Comparison of ENCODE assay signal across 27 cellular contexts in the genomic region with DNA sequence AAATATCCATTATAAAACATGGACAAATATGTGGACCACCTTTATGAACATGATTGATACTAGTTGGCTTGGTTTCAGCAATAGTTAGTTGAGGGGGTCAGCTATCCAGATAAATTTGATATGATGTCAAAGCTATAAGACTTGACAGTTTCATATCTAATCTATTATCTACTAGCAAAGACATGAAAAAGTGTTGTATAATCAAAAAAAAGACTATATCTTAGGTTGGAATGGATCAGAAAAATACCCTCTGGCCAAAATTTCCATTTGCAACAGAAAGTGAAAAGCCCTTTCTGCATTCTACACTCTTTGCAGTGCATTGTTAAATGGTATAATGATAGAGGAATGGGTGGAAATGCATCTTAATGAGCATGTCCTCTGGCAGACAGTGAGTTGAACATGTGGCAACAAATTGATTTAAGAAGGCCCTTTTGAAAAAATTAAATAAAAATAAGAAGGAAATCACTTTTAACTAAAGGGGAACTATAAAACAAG.
"Had no signal": no experiment of that assay in that cellular context is flagged by ENCODE, and none has a peak within 500 bp of the region (broad histone marks: within the 10 kb centered on the region; RNA-seq: fewer than 3 reads in every experiment).

No MANE protein-coding gene starts in this region.

- ATAC-seq: left colon; left lung; lower lobe of right lung; naive thymus-derived CD8-positive, alpha-beta T cell; pancreas; right cardiac atrium; sciatic nerve; stimulated activated naive B cell treated with anti-CD40 and anti-IgM and Interleukin-4, amounts not matched to agents 10 μg/mL and 1 μg/mL and 100 μg/mL, for 72 hours; stimulated activated naive CD8-positive, alpha-beta T cell treated with anti-CD3 and anti-CD28 coated beads, Interleukin-15, Interleukin-2, amounts not matched to agents 100 U/mL and 50 U/mL, for 24 hours had no signal

- H3K9me3 Mint-ChIP-seq: nephron; neural crest cell; stimulated activated naive B cell treated with anti-CD40 and anti-IgM and Interleukin-4, amounts not matched to agents 10 μg/mL and 1 μg/mL and 100 μg/mL, for 72 hours had no signal

- H3K4me1 Mint-ChIP-seq: immature natural killer cell; naive thymus-derived CD8-positive, alpha-beta T cell; nephron; neural crest cell; stimulated activated naive B cell treated with anti-CD40 and anti-IgM and Interleukin-4, amounts not matched to agents 10 μg/mL and 1 μg/mL and 100 μg/mL, for 72 hours had no signal

- H3K36me3 Mint-ChIP-seq: immature natural killer cell; naive thymus-derived CD8-positive, alpha-beta T cell; stimulated activated naive B cell treated with anti-CD40 and anti-IgM and Interleukin-4, amounts not matched to agents 10 μg/mL and 1 μg/mL and 100 μg/mL, for 72 hours had no signal

- H3K4me3 Mint-ChIP-seq: immature natural killer cell; naive thymus-derived CD8-positive, alpha-beta T cell; nephron; neural crest cell; stimulated activated naive B cell treated with anti-CD40 and anti-IgM and Interleukin-4, amounts not matched to agents 10 μg/mL and 1 μg/mL and 100 μg/mL, for 72 hours had no signal

- H3K27me3 Mint-ChIP-seq: stimulated activated naive B cell treated with anti-CD40 and anti-IgM and Interleukin-4, amounts not matched to agents 10 μg/mL and 1 μg/mL and 100 μg/mL, for 72 hours had no signal

- DNase-seq: immature natural killer cell; kidney; left colon; left lung; lower lobe of right lung; mammary epithelial cell; mesenchymal stem cell; naive thymus-derived CD8-positive, alpha-beta T cell; nucleus accumbens; pancreas; posterior cingulate gyrus; retina; right cardiac atrium; stimulated activated CD4-positive, alpha-beta T cell treated with anti-CD3 and anti-CD28 coated beads, Interleukin-12 subunit alpha, Interleukin-12 subunit beta, amount 100 ng/mL, for 4 hours; stimulated activated CD4-positive, alpha-beta T cell treated with anti-CD3 and anti-CD28 coated beads, Interleukin-15, amount 100 ng/mL, for 24 hours; stimulated activated CD4-positive, alpha-beta T cell treated with anti-CD3 and anti-CD28 coated beads, Interleukin-2, amount 100 ng/mL, for 24 hours; stimulated activated CD4-positive, alpha-beta T cell treated with anti-CD3 and anti-CD28 coated beads, Interleukin-4, amount 100 ng/mL, for 1 hour; stimulated activated naive B cell treated with anti-CD40 and anti-IgM and Interleukin-4, amounts not matched to agents 10 μg/mL and 1 μg/mL and 100 μg/mL, for 72 hours; stimulated activated naive CD8-positive, alpha-beta T cell treated with anti-CD3 and anti-CD28 coated beads, Interleukin-15, Interleukin-2, amounts not matched to agents 100 U/mL and 50 U/mL, for 24 hours; stomach; testis; thyroid gland; transverse colon; upper lobe of left lung had no signal

- H3K27ac Mint-ChIP-seq: immature natural killer cell; naive thymus-derived CD8-positive, alpha-beta T cell; nephron; stimulated activated naive B cell treated with anti-CD40 and anti-IgM and Interleukin-4, amounts not matched to agents 10 μg/mL and 1 μg/mL and 100 μg/mL, for 72 hours had no signal
